ENCODE assay signal across 7 cellular contexts in genomic region chr1:2261476-2262395, GRCh38. TPM values are rescaled to one million over a fixed set of nuclear protein-coding genes. Genes with fewer than 3 reads are reported as not detected.
DNase-seq lines count a peak whose midpoint lies in the region; ATAC-seq and TF ChIP-seq lines count a peak whose summit lies in the region.
"Not testable (repeated sequence)": the region's sequence is repeated elsewhere in the genome, so short reads cannot be mapped to it uniquely, and the experiment has no call there.

No MANE protein-coding gene starts in this region.

- CTCF ChIA-PET in CD4-positive, alpha-beta T cell (lab: Charles Lee) = interaction anchor here (1.3 kb wide), 1 partner anchor 50 kb away, joined by 3 read pairs; no protein-coding TSS in a partner anchor

- H3K27me3 Mint-ChIP-seq in CD4-positive, alpha-beta T cell; IgD-negative memory B cell; activated T-helper 17 cell treated with anti-CD3 and anti-CD28 coated beads, Interleukin-2, amount 50 U/mL, for 72 hours; neural crest cell (ENCODE audit: low read depth): not testable (repeated sequence)

- H3K27ac Mint-ChIP-seq in CD4-positive, alpha-beta T cell = peak overlapping the region; percentile 61
- H3K27ac Mint-ChIP-seq in IgD-negative memory B cell = peak overlapping the region; percentile 27 to 73 (median 47)
- peak overlapping the region; percentile 93 for H3K27ac Mint-ChIP-seq in activated T-helper 17 cell treated with anti-CD3 and anti-CD28 coated beads, Interleukin-2, amount 50 U/mL, for 72 hours
- H3K27ac Mint-ChIP-seq in neural crest cell (ENCODE audit: unreplicated experiment) = peak overlapping the region; percentile 75

- not testable (repeated sequence) for H3K27me3 ChIP-seq in CD4-positive, alpha-beta T cell (ENCODE audit: control insufficient read depth, insufficient read depth, low read length)

- TF ChIP-seq CTCF in CD4-positive, alpha-beta T cell (IDR thresholded peaks at IDR 0.05); neural crest cell (conservative IDR thresholded peaks at IDR 0.05): not testable (repeated sequence)

- H3K4me1 Mint-ChIP-seq in CD4-positive, alpha-beta T cell (ENCODE audit: low read depth) = peaks cover 80% of the 10 kb centered on the region
- H3K4me1 Mint-ChIP-seq in IgD-negative memory B cell (peaks cover 36 to 52% (median 44%) of the 10 kb centered on the region in 3 donors), neural crest cell (peaks cover 51% of the 10 kb centered on the region)
- H3K4me1 Mint-ChIP-seq in activated T-helper 17 cell treated with anti-CD3 and anti-CD28 coated beads, Interleukin-2, amount 50 U/mL, for 72 hours = peaks cover 40% of the 10 kb centered on the region

- intact Hi-C loops in CD4-positive, alpha-beta T cell (cut with DNase I, micrococcal nuclease) = loop anchor here in 1 of 2 experiments (2.0 kb wide), 1 partner anchor 27 kb away; no protein-coding TSS in a partner anchor
- intact Hi-C loops in Right ventricle myocardium superior (cut with DNase I) = not testable (repeated sequence)

- peak overlapping the region; percentile 58 for H3K4me3 Mint-ChIP-seq in CD4-positive, alpha-beta T cell
- peak overlapping the region in 3 of 4 donors; percentile 10 to 79 (median 66) for H3K4me3 Mint-ChIP-seq in IgD-negative memory B cell
- H3K4me3 Mint-ChIP-seq in activated T-helper 17 cell treated with anti-CD3 and anti-CD28 coated beads, Interleukin-2, amount 50 U/mL, for 72 hours; neural crest cell: not testable (repeated sequence)

- not testable (repeated sequence) for H3K27ac ChIP-seq in CD4-positive, alpha-beta T cell (ENCODE audit: low read depth, low read length)

- not testable (repeated sequence) for DNase-seq in CD4-positive, alpha-beta T cell; neural crest cell (ENCODE audit: low read depth, low spot score)
- DNase-seq in NOMO-1 (lab: John Stamatoyannopoulos, UW; ENCODE audit: unreplicated experiment in 2 of 2) (peak; percentile 9 to 76), SIG-M5 treated with dmso at 0.1 percent for 504 hours (lab: John Stamatoyannopoulos, UW; ENCODE audit: unreplicated experiment) (peak; percentile 66), Right ventricle myocardium superior (peak; percentile 3)

- POLR2A ChIA-PET in CD4-positive, alpha-beta T cell (lab: Charles Lee) = interaction anchor here (0.8 to 2.2 kb wide), 3 partner anchors 30 to 34 kb away, joined by 3 to 9 read pairs (median 4); no protein-coding TSS in a partner anchor

- H3K36me3 Mint-ChIP-seq in CD4-positive, alpha-beta T cell (ENCODE audit: low read depth) = peaks cover 49% of the 10 kb centered on the region
- H3K36me3 Mint-ChIP-seq in IgD-negative memory B cell; activated T-helper 17 cell treated with anti-CD3 and anti-CD28 coated beads, Interleukin-2, amount 50 U/mL, for 72 hours (ENCODE audit: low read depth); neural crest cell (ENCODE audit: low read depth): not testable (repeated sequence)

- H3K9me3 Mint-ChIP-seq in CD4-positive, alpha-beta T cell; IgD-negative memory B cell; activated T-helper 17 cell treated with anti-CD3 and anti-CD28 coated beads, Interleukin-2, amount 50 U/mL, for 72 hours; neural crest cell: not testable (repeated sequence)

- H3K9me3 ChIP-seq in CD4-positive, alpha-beta T cell (ENCODE audit: control insufficient read depth, low read length) = not testable (repeated sequence)

- ATAC-seq in CD4-positive, alpha-beta T cell (ENCODE audit: poor library complexity); activated T-helper 17 cell treated with anti-CD3 and anti-CD28 coated beads, Interleukin-2, amount 50 U/mL, for 72 hours (replicated peaks); Right ventricle myocardium superior (ENCODE audit: poor library complexity): not testable (repeated sequence)

RNA-seq across cellular contexts. Expression of gene SKI, which starts 33.6 kb away (rescaled TPM):
- 100 to 1,000 TPM; 286 to 324 TPM for total RNA-seq in CD4-positive, alpha-beta T cell
- 0.78 TPM for polyA plus RNA-seq in IgD-negative memory B cell
- total RNA-seq in activated T-helper 17 cell treated with anti-CD3 and anti-CD28 coated beads, Interleukin-2, amount 50 U/mL, for 72 hours = 10 to 100 TPM; 39.5 to 52.1 TPM
- total RNA-seq in Right ventricle myocardium superior (35.1 TPM), neural crest cell (58.9 and 62.0 TPM in 2 replicates)
